ENCODE assay signal across 29 cellular contexts in genomic region chr12:78853231-78853630, GRCh38. TPM values are rescaled to one million over a fixed set of nuclear protein-coding genes. Genes with fewer than 3 reads are reported as not detected.
"Had no signal": no experiment of that assay in that cellular context is flagged by ENCODE, and none has a peak within 500 bp of the region (broad histone marks: within the 10 kb centered on the region; RNA-seq: fewer than 3 reads in every experiment).

No MANE protein-coding gene starts in this region.

- H3K4me2 ChIP-seq: PC-9 had no signal

- H3K9me3 ChIP-seq: SJCRH30 had no signal

- H3K36me3 Mint-ChIP-seq: activated naive CD4-positive, alpha-beta T cell treated with anti-CD3 and anti-CD28 coated beads, Interleukin-2, amount 50 U/mL, for 24 hours; activated naive CD8-positive, alpha-beta T cell treated with anti-CD3 and anti-CD28 coated beads, Interleukin-2, amount 10 ng/mL, durations not matched to agents 7 days and 5 days; brain had no signal

- H3K9me3 Mint-ChIP-seq: activated CD4-positive, alpha-beta T cell treated with anti-CD3 and anti-CD28 coated beads, Interleukin-2, amount 10 ng/mL, durations not matched to agents 7 days and 5 days had no signal

- DNase-seq: activated CD4-positive, alpha-beta T cell treated with anti-CD3 and anti-CD28 coated beads for 36 hours; activated CD4-positive, alpha-beta T cell treated with anti-CD3 and anti-CD28 coated beads, Interleukin-2, amount 10 ng/mL, durations not matched to agents 7 days and 5 days; activated CD4-positive, alpha-beta T cell treated with anti-CD3 and anti-CD28 coated beads, Interleukin-2, amount 50 U/mL, for 48 hours; activated CD8-positive, alpha-beta T cell treated with anti-CD3 and anti-CD28 coated beads, Interleukin-2, amount 10 ng/mL, durations not matched to agents 7 days and 5 days; activated gamma-delta T cell; activated naive CD4-positive, alpha-beta T cell treated with Interleukin-2 at 50 U/mL for 16 hours; activated naive CD8-positive, alpha-beta T cell treated with anti-CD3 and anti-CD28 coated beads, Interleukin-2, amount 10 ng/mL, durations not matched to agents 7 days and 5 days; activated T-cell treated with anti-CD3 and anti-CD28 coated beads, Interleukin-2, amount 50 U/mL, for 24 hours; anterior cingulate cortex; caudate nucleus; cerebellar nuclear complex; NCI-H1105 treated with DMSO at 0.1 percent for 48 hours; NCI-H1436; NCI-H1694; NCI-H1930; NCI-H345; NCI-H526; NCI-H748 treated with DMSO at 0.1 percent for 48 hours; NK-92 treated with Interleukin-12 subunit alpha and Interleukin-12 subunit beta, amount 100 ng/mL, for 24 hours; PC-9; SHP77; T1000 had no signal

- H3K36me3 ChIP-seq: SJCRH30 had no signal

- H3K4me1 ChIP-seq: SJCRH30 had no signal

- H2AFZ ChIP-seq: PC-9 had no signal

- H3K4me1 Mint-ChIP-seq: activated CD4-positive, alpha-beta T cell treated with anti-CD3 and anti-CD28 coated beads for 36 hours; activated CD4-positive, alpha-beta T cell treated with anti-CD3 and anti-CD28 coated beads, Interleukin-2, amount 10 ng/mL, durations not matched to agents 7 days and 5 days; activated naive CD4-positive, alpha-beta T cell treated with anti-CD3 and anti-CD28 coated beads, Interleukin-2, amount 50 U/mL, for 24 hours; activated naive CD8-positive, alpha-beta T cell treated with anti-CD3 and anti-CD28 coated beads, Interleukin-2, amount 10 ng/mL, durations not matched to agents 7 days and 5 days; brain had no signal

- ATAC-seq: activated CD4-positive, alpha-beta T cell treated with anti-CD3 and anti-CD28 coated beads for 36 hours; activated CD8-positive, alpha-beta T cell treated with anti-CD3 and anti-CD28 coated beads, Interleukin-2, amount 10 ng/mL, durations not matched to agents 7 days and 5 days had no signal

- H3K27ac Mint-ChIP-seq: activated CD4-positive, alpha-beta T cell treated with anti-CD3 and anti-CD28 coated beads for 36 hours; activated CD4-positive, alpha-beta T cell treated with anti-CD3 and anti-CD28 coated beads, Interleukin-2, amount 10 ng/mL, durations not matched to agents 7 days and 5 days; activated CD8-positive, alpha-beta T cell treated with anti-CD3 and anti-CD28 coated beads, Interleukin-2, amount 10 ng/mL, durations not matched to agents 7 days and 5 days; activated naive CD4-positive, alpha-beta T cell treated with anti-CD3 and anti-CD28 coated beads, Interleukin-2, amount 50 U/mL, for 24 hours; activated naive CD8-positive, alpha-beta T cell treated with anti-CD3 and anti-CD28 coated beads, Interleukin-2, amount 10 ng/mL, durations not matched to agents 7 days and 5 days; activated T-cell treated with anti-CD3 and anti-CD28 coated beads, Interleukin-2, amount 50 U/mL, for 24 hours; activated T-helper 2 cell treated with anti-CD3 and anti-CD28 coated beads, Interferon-gamma antibody, Interleukin-2, Interleukin-4, amounts not matched to agents 10 μg/mL and 5 μg/mL and 100 μg/mL, durations not matched to agents 14 hours and 24 hours and 36 hours; brain had no signal

- H3K4me3 ChIP-seq: PC-9, SJCRH30, SK-N-MC had no signal

- H3K4me3 Mint-ChIP-seq: activated CD4-positive, alpha-beta T cell treated with anti-CD3 and anti-CD28 coated beads for 36 hours; activated CD4-positive, alpha-beta T cell treated with anti-CD3 and anti-CD28 coated beads, Interleukin-2, amount 10 ng/mL, durations not matched to agents 7 days and 5 days; activated CD8-positive, alpha-beta T cell treated with anti-CD3 and anti-CD28 coated beads, Interleukin-2, amount 10 ng/mL, durations not matched to agents 7 days and 5 days; activated naive CD4-positive, alpha-beta T cell treated with anti-CD3 and anti-CD28 coated beads, Interleukin-2, amount 50 U/mL, for 24 hours; activated naive CD8-positive, alpha-beta T cell treated with anti-CD3 and anti-CD28 coated beads, Interleukin-2, amount 10 ng/mL, durations not matched to agents 7 days and 5 days; activated T-cell treated with anti-CD3 and anti-CD28 coated beads, Interleukin-2, amount 50 U/mL, for 24 hours; brain had no signal

- H3K27ac ChIP-seq: PC-9, SJCRH30, SK-N-MC had no signal

- H3K27me3 ChIP-seq: SJCRH30 had no signal

- H3K27me3 Mint-ChIP-seq: activated CD4-positive, alpha-beta T cell treated with anti-CD3 and anti-CD28 coated beads for 36 hours; activated CD4-positive, alpha-beta T cell treated with anti-CD3 and anti-CD28 coated beads, Interleukin-2, amount 10 ng/mL, durations not matched to agents 7 days and 5 days; activated naive CD4-positive, alpha-beta T cell treated with anti-CD3 and anti-CD28 coated beads, Interleukin-2, amount 50 U/mL, for 24 hours; activated naive CD8-positive, alpha-beta T cell treated with anti-CD3 and anti-CD28 coated beads, Interleukin-2, amount 10 ng/mL, durations not matched to agents 7 days and 5 days; activated T-cell treated with anti-CD3 and anti-CD28 coated beads, Interleukin-2, amount 50 U/mL, for 24 hours; brain had no signal

RNA-seq across cellular contexts. Expression of gene SYT1, which starts 11.3 kb away (rescaled TPM):
- total RNA-seq: activated CD4-positive, alpha-beta T cell treated with anti-CD3 and anti-CD28 coated beads for 36 hours; activated CD4-positive, alpha-beta T cell treated with anti-CD3 and anti-CD28 coated beads, Interleukin-2, amount 10 ng/mL, durations not matched to agents 7 days and 5 days; activated CD8-positive, alpha-beta T cell treated with anti-CD3 and anti-CD28 coated beads, Interleukin-2, amount 10 ng/mL, durations not matched to agents 7 days and 5 days; activated naive CD8-positive, alpha-beta T cell treated with anti-CD3 and anti-CD28 coated beads, Interleukin-2, amount 10 ng/mL, durations not matched to agents 7 days and 5 days; activated T-helper 2 cell treated with anti-CD3 and anti-CD28 coated beads, Interferon-gamma antibody, Interleukin-2, Interleukin-4, amounts not matched to agents 10 μg/mL and 5 μg/mL and 100 μg/mL, durations not matched to agents 14 hours and 24 hours and 36 hours; T-helper 1 cell treated with Interleukin-12 subunit alpha and Interleukin-12 subunit beta and Interleukin-4 antibody, amounts not matched to agents 30 ng/mL and 1 ng/mL, for 36 hours; T-helper 2 cell treated with Interferon-gamma antibody and Interleukin-4, amounts not matched to agents 100 ng/mL and 5 ng/mL, for 36 hours had no signal
